1 cellular context compared by ENCODE assay signal in genomic region chr10:102122450-102122849, GRCh38.
TF ChIP-seq lines count a peak whose summit lies in the region.

No MANE protein-coding gene starts in this region.

TF ChIP-seq in GM23338, 12 proteins besides CTCF, POLR2A, EP300 and RAD21 (continued from another document):
- TF ChIP-seq ZNF462 (CRISPR knock-in tag; IDR thresholded peaks at IDR 0.05) (no peak), ZNF114 (CRISPR knock-in tag; IDR thresholded peaks at IDR 0.05) (no peak), EZH2phosphoT487 (IDR thresholded peaks at IDR 0.05; ENCODE audit: unreplicated experiment) (no peak), REST (IDR thresholded peaks at IDR 0.05; ENCODE audit: unreplicated experiment) (no peak), STAT1 (IDR thresholded peaks at IDR 0.05; ENCODE audit: unreplicated experiment) (no peak), CREB1 (CRISPR knock-in tag; IDR thresholded peaks at IDR 0.05; ENCODE audit: low read depth) (no peak), EZH2 (IDR thresholded peaks at IDR 0.05; ENCODE audit: low read depth, unreplicated experiment) (no peak)
